In genomic region chr10:88017781-88018180, GRCh38 we compare ENCODE assay signal across 36 cellular contexts.
"Had no signal": no experiment of that assay in that cellular context is flagged by ENCODE, and none has a peak within 500 bp of the region (broad histone marks: within the 10 kb centered on the region; RNA-seq: fewer than 3 reads in every experiment).

No MANE protein-coding gene starts in this region.

- H3K4me2 ChIP-seq: hepatocyte had no signal

- H3K9me3 Mint-ChIP-seq: activated B cell treated with CpG ODN at 0.5 μM for 24 hours; activated CD4-positive, alpha-beta memory T cell treated with anti-CD3 and anti-CD28 coated beads for 36 hours; activated T-cell treated with anti-CD3 and anti-CD28 coated beads, Interleukin-2, amount 50 U/mL, for 24 hours; activated T-helper 17 cell treated with anti-CD3 and anti-CD28 coated beads, Interleukin-2, amount 50 U/mL, for 72 hours; effector memory CD8-positive, alpha-beta T cell; T-helper 2 cell treated with Interferon-gamma antibody and Interleukin-4, amounts not matched to agents 5 μg/mL and 100 μg/mL, for 36 hours had no signal

- H3K36me3 Mint-ChIP-seq: activated CD4-positive, alpha-beta memory T cell treated with anti-CD3 and anti-CD28 coated beads for 36 hours; activated naive CD8-positive, alpha-beta T cell had no signal

- DNase-seq: activated B cell treated with CpG ODN at 0.5 μM for 24 hours; activated CD4-positive, alpha-beta memory T cell treated with anti-CD3 and anti-CD28 coated beads for 36 hours; activated CD4-positive, alpha-beta T cell treated with anti-CD3 and anti-CD28 coated beads for 36 hours; activated CD4-positive, alpha-beta T cell treated with anti-CD3 and anti-CD28 coated beads, Interleukin-2, amount 10 ng/mL, durations not matched to agents 24 days and 14 days; activated CD8-positive, alpha-beta memory T cell treated with anti-CD3 and anti-CD28 coated beads, Interleukin-2, amount 10 ng/mL, durations not matched to agents 7 days and 5 days; activated CD8-positive, alpha-beta memory T cell treated with anti-CD3 and anti-CD28 coated beads, Interleukin-2, amount 50 U/mL, for 4 hours; activated CD8-positive, alpha-beta T cell treated with anti-CD3 and anti-CD28 coated beads, Interleukin-2, amount 10 ng/mL, durations not matched to agents 7 days and 5 days; activated effector memory CD4-positive, alpha-beta T cell treated with Interleukin-2 at 50 U/mL for 16 hours; activated gamma-delta T cell treated with Interleukin-2 at 50 U/mL for 16 hours; activated naive CD4-positive, alpha-beta T cell treated with anti-CD3 and anti-CD28 coated beads, Interleukin-2, amount 50 U/mL, for 16 hours; activated naive CD4-positive, alpha-beta T cell treated with Interleukin-2 at 50 U/mL for 16 hours; activated T-cell treated with anti-CD3 and anti-CD28 coated beads for 4 hours; activated T-cell treated with anti-CD3 and anti-CD28 coated beads, Interleukin-2, amount 50 U/mL, for 24 hours; amniotic stem cell; anterior cingulate cortex; brain microvascular endothelial cell; caudate nucleus; cortex of kidney; dermis blood vessel endothelial cell; effector CD4-positive, alpha-beta T cell; effector memory CD8-positive, alpha-beta T cell; erythroblast; foreskin keratinocyte; gastrocnemius medialis; glutamatergic neuron; heart left ventricle; T-helper 1 cell; T-helper 17 cell; T1000; WERI-Rb-1 had no signal

- H3K27me3 Mint-ChIP-seq: activated B cell treated with CpG ODN at 0.5 μM for 24 hours; activated CD4-positive, alpha-beta memory T cell treated with anti-CD3 and anti-CD28 coated beads for 36 hours; activated CD4-positive, alpha-beta T cell treated with anti-CD3 and anti-CD28 coated beads for 36 hours; activated CD8-positive, alpha-beta memory T cell treated with anti-CD3 and anti-CD28 coated beads, Interleukin-2, amount 10 ng/mL, durations not matched to agents 7 days and 5 days; activated naive CD8-positive, alpha-beta T cell; activated T-cell treated with anti-CD3 and anti-CD28 coated beads, Interleukin-2, amount 50 U/mL, for 24 hours; activated T-helper 17 cell treated with anti-CD3 and anti-CD28 coated beads, Interleukin-2, amount 50 U/mL, for 72 hours; effector memory CD8-positive, alpha-beta T cell; T-helper 17 cell had no signal

- H3K27ac ChIP-seq: brain microvascular endothelial cell, esophagus muscularis mucosa, foreskin keratinocyte, gastrocnemius medialis, hepatocyte, WERI-Rb-1 had no signal

- H3K4me3 ChIP-seq: esophagus muscularis mucosa, gastrocnemius medialis, heart left ventricle, hepatocyte had no signal

- H2AFZ ChIP-seq: hepatocyte had no signal

- H3K79me2 ChIP-seq: hepatocyte had no signal

- H3K4me3 Mint-ChIP-seq: activated B cell treated with CpG ODN at 0.5 μM for 24 hours; activated CD4-positive, alpha-beta memory T cell treated with anti-CD3 and anti-CD28 coated beads for 36 hours; activated CD4-positive, alpha-beta T cell treated with anti-CD3 and anti-CD28 coated beads for 36 hours; activated CD4-positive, alpha-beta T cell treated with anti-CD3 and anti-CD28 coated beads, Interleukin-2, amount 10 ng/mL, durations not matched to agents 24 days and 14 days; activated CD8-positive, alpha-beta memory T cell treated with anti-CD3 and anti-CD28 coated beads, Interleukin-2, amount 10 ng/mL, durations not matched to agents 7 days and 5 days; activated CD8-positive, alpha-beta T cell treated with anti-CD3 and anti-CD28 coated beads, Interleukin-2, amount 10 ng/mL, durations not matched to agents 7 days and 5 days; activated naive CD8-positive, alpha-beta T cell; activated T-cell treated with anti-CD3 and anti-CD28 coated beads, Interleukin-2, amount 50 U/mL, for 24 hours; activated T-helper 17 cell treated with anti-CD3 and anti-CD28 coated beads, Interleukin-2, amount 50 U/mL, for 72 hours; effector memory CD8-positive, alpha-beta T cell; T-helper 17 cell; T-helper 2 cell treated with Interferon-gamma antibody and Interleukin-4, amounts not matched to agents 5 μg/mL and 100 μg/mL, for 36 hours had no signal

- H3K9me3 ChIP-seq: esophagus muscularis mucosa, gastrocnemius medialis, heart left ventricle had no signal

- H3K27me3 ChIP-seq: brain microvascular endothelial cell, esophagus muscularis mucosa, foreskin keratinocyte, gastrocnemius medialis, heart left ventricle, hepatocyte had no signal

- H3K36me3 ChIP-seq: brain microvascular endothelial cell, esophagus muscularis mucosa, gastrocnemius medialis, heart left ventricle, WERI-Rb-1 had no signal

- ATAC-seq: activated CD4-positive, alpha-beta T cell treated with anti-CD3 and anti-CD28 coated beads for 36 hours; activated CD4-positive, CD25-positive, alpha-beta regulatory T cell treated with anti-CD3 and anti-CD28 coated beads, Interleukin-2, amount 50 U/mL, for 24 hours; activated CD8-positive, alpha-beta memory T cell treated with anti-CD3 and anti-CD28 coated beads, Interleukin-2, amount 10 ng/mL, durations not matched to agents 7 days and 5 days; activated CD8-positive, alpha-beta T cell treated with anti-CD3 and anti-CD28 coated beads, Interleukin-2, amount 10 ng/mL, durations not matched to agents 7 days and 5 days; activated T-helper 17 cell treated with anti-CD3 and anti-CD28 coated beads, Interleukin-2, amount 50 U/mL, for 72 hours; effector memory CD8-positive, alpha-beta T cell; foreskin keratinocyte; gastrocnemius medialis; heart left ventricle; T-helper 17 cell had no signal

- H3K4me1 ChIP-seq: esophagus muscularis mucosa, foreskin keratinocyte, gastrocnemius medialis had no signal

- H3K4me1 Mint-ChIP-seq: activated B cell treated with CpG ODN at 0.5 μM for 24 hours; activated CD4-positive, alpha-beta T cell treated with anti-CD3 and anti-CD28 coated beads, Interleukin-2, amount 10 ng/mL, durations not matched to agents 24 days and 14 days; activated CD8-positive, alpha-beta memory T cell treated with anti-CD3 and anti-CD28 coated beads, Interleukin-2, amount 10 ng/mL, durations not matched to agents 7 days and 5 days; activated T-helper 17 cell treated with anti-CD3 and anti-CD28 coated beads, Interleukin-2, amount 50 U/mL, for 72 hours; T-helper 17 cell had no signal
